ENCODE assay signal across 1 cellular context in the genomic region with DNA sequence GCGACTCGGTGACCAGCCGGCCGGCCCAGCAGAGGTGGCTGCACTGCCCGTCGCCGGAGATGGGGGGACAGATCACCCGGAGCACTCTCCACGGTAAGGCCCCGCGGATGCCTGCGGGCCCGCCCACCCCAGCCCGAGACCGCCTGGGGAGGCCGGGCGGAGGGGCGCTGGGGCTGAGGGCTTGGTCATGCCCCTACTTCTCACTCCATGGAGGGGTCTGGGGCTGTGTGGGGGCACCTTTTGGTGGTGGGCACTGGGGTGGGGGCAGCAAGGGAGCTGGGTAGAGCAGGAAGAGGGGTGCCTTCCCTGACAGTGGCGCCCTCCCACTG.
TF ChIP-seq lines count a peak whose summit lies in the region.

No MANE protein-coding gene starts in this region.

TF ChIP-seq in GM12878, 131 proteins besides CTCF, POLR2A, EP300 and RAD21 (continued from another document):
- TF ChIP-seq, protein P1, sequence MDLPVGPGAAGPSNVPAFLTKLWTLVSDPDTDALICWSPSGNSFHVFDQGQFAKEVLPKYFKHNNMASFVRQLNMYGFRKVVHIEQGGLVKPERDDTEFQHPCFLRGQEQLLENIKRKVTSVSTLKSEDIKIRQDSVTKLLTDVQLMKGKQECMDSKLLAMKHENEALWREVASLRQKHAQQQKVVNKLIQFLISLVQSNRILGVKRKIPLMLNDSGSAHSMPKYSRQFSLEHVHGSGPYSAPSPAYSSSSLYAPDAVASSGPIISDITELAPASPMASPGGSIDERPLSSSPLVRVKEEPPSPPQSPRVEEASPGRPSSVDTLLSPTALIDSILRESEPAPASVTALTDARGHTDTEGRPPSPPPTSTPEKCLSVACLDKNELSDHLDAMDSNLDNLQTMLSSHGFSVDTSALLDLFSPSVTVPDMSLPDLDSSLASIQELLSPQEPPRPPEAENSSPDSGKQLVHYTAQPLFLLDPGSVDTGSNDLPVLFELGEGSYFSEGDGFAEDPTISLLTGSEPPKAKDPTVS (IDR thresholded peaks at IDR 0.05; ENCODE audit: low read depth, low read length), result no peak
- TF ChIP-seq CUX1 (IDR thresholded peaks at IDR 0.05; ENCODE audit: insufficient replicate concordance, low read depth, low read length) (no peak), ELK1 (IDR thresholded peaks at IDR 0.05; ENCODE audit: low read depth, low read length) (no peak), MYC (IDR thresholded peaks at IDR 0.05; ENCODE audit: insufficient read depth, insufficient read length, insufficient replicate concordance, low read length, severe bottlenecking) (no peak), WRNIP1 (IDR thresholded peaks at IDR 0.05; ENCODE audit: borderline replicate concordance, low read depth, low read length) (no peak), CREM (IDR thresholded peaks at IDR 0.05; ENCODE audit: low read depth) (no peak), SIX5 (IDR thresholded peaks at IDR 0.05; ENCODE audit: low read depth, low read length, severe bottlenecking) (no peak), NFXL1 (IDR thresholded peaks at IDR 0.05; ENCODE audit: borderline replicate concordance) (no peak), SREBF1 (IDR thresholded peaks at IDR 0.05; ENCODE audit: low read length) (no peak)
- TF ChIP-seq, protein P2, sequence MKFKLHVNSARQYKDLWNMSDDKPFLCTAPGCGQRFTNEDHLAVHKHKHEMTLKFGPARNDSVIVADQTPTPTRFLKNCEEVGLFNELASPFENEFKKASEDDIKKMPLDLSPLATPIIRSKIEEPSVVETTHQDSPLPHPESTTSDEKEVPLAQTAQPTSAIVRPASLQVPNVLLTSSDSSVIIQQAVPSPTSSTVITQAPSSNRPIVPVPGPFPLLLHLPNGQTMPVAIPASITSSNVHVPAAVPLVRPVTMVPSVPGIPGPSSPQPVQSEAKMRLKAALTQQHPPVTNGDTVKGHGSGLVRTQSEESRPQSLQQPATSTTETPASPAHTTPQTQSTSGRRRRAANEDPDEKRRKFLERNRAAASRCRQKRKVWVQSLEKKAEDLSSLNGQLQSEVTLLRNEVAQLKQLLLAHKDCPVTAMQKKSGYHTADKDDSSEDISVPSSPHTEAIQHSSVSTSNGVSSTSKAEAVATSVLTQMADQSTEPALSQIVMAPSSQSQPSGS (IDR thresholded peaks at IDR 0.05; ENCODE audit: low read length), result no peak
